21 cellular contexts compared by ENCODE assay signal in the genomic region with DNA sequence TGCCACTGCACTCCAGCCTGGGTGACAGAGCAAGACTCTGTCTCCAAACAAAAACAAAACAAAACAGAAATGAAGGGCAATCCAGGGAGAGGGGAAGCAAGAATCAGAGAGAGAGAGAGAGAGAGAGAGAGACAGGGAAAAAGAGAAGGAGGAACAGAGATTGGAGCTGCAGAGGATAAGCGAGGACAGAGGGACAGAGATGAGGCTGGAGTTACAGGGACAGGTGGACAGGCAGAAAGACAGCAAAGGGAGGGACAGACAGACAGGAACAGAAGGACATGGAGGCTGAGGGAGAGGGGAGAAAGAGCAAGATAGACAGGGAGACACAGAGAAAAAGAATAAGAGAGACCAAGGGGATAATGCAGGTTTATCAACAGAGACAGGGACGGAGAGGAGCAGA. TPM values are rescaled to one million over a fixed set of nuclear protein-coding genes. Genes with fewer than 3 reads are reported as not detected.
DNase-seq lines count a peak whose midpoint lies in the region; ATAC-seq and TF ChIP-seq lines count a peak whose summit lies in the region.
"Had no signal": no experiment of that assay in that cellular context is flagged by ENCODE, and none has a peak within 500 bp of the region (broad histone marks: within the 10 kb centered on the region; RNA-seq: fewer than 3 reads in every experiment).

No MANE protein-coding gene starts in this region.

- WGBS in endodermal cell (ENCODE audit: insufficient coverage in 1 of 2, insufficient read length in 1 of 2), 2 experiments: 83 to 86% methylated on average over 2 of the region's 2 CpGs

- H3K4me3 ChIP-seq in GM23338: no peak overlapping the region
- H3K4me3 ChIP-seq in OCI-LY3 (ENCODE audit: low read length): peak overlapping the region; percentile 56
- H3K4me3 ChIP-seq in endodermal cell (ENCODE audit: low read length): no peak overlapping the region
- no peak overlapping the region for H3K4me3 ChIP-seq in neural cell (ENCODE audit: low read length)
- H3K4me3 ChIP-seq: MG63 had no signal

- H4K20me1 ChIP-seq in GM23338 (replicated peaks; ENCODE audit: insufficient read depth) (no peaks in the 10 kb centered on the region), OCI-LY3 (ENCODE audit: insufficient read depth, low read length) (no peaks in the 10 kb centered on the region), neural cell (ENCODE audit: insufficient read depth) (no peaks in the 10 kb centered on the region)

- no peaks in the 10 kb centered on the region for H3F3A ChIP-seq in GM23338 (replicated peaks; ENCODE audit: low read depth)
- no peaks in the 10 kb centered on the region for H3F3A ChIP-seq in neural cell (ENCODE audit: insufficient read depth, low read length, poor library complexity, severe bottlenecking)

- H3K9me3 Mint-ChIP-seq in GM23338 (no peaks in the 10 kb centered on the region; the same call in 1 of the 3 replicates), endodermal cell (no peaks in the 10 kb centered on the region)

- no peak for ATAC-seq in GM23338
- ATAC-seq: HepG2 had no signal

- H3K9me3 ChIP-seq in OCI-LY3 (ENCODE audit: insufficient read depth, low read length) (no peaks in the 10 kb centered on the region), endodermal cell (ENCODE audit: control insufficient read depth, low read length) (no peaks in the 10 kb centered on the region), neural cell (ENCODE audit: low read length) (no peaks in the 10 kb centered on the region)
- H3K9me3 ChIP-seq: MG63 had no signal

- peak overlapping the region; percentile 91 for H2AFZ ChIP-seq in GM23338
- H2AFZ ChIP-seq in OCI-LY3 (ENCODE audit: low read depth, low read length): peak overlapping the region; percentile 93
- H2AFZ ChIP-seq in neural cell (ENCODE audit: low read depth, low read length): peak overlapping the region; percentile 40

- H3K36me3 Mint-ChIP-seq in GM23338 (ENCODE audit: low read depth) (no peaks in the 10 kb centered on the region; the same call in 2 of the 3 replicates), endodermal cell (ENCODE audit: low read depth) (no peaks in the 10 kb centered on the region)

- H3K27ac Mint-ChIP-seq in GM23338: no peak overlapping the region
- H3K27ac Mint-ChIP-seq in endodermal cell: peak overlapping the region; percentile 96

- H3K27me3 ChIP-seq in GM23338 (ENCODE audit: insufficient read depth) (no peaks in the 10 kb centered on the region), OCI-LY3 (ENCODE audit: low read depth, low read length) (peaks cover 4% of the 10 kb centered on the region; the same call in 1 of the 2 replicates), endodermal cell (ENCODE audit: control insufficient read depth, insufficient read depth, low read length, poor library complexity, severe bottlenecking) (no peaks in the 10 kb centered on the region), neural cell (ENCODE audit: insufficient read depth, low read depth, low read length) (no peaks in the 10 kb centered on the region)

- H3K79me2 ChIP-seq in GM23338 (replicated peaks; ENCODE audit: insufficient read depth) (no peaks in the 10 kb centered on the region), OCI-LY3 (ENCODE audit: low read length) (no peaks in the 10 kb centered on the region), neural cell (replicated peaks; ENCODE audit: insufficient read depth, low read length) (no peaks in the 10 kb centered on the region)

- TF ChIP-seq CTCF in GM23338 (conservative IDR thresholded peaks at IDR 0.05; ENCODE audit: low read depth in 2 of 2) (no peak), OCI-LY3 (IDR thresholded peaks at IDR 0.05; ENCODE audit: low read depth, low read length) (no peak), endodermal cell (conservative IDR thresholded peaks at IDR 0.05) (no peak), neural cell (IDR thresholded peaks at IDR 0.05; ENCODE audit: poor library complexity, severe bottlenecking) (no peak)

- H3K9ac ChIP-seq in OCI-LY3 (ENCODE audit: low read length) (peak overlapping the region; percentile 40), endodermal cell (ENCODE audit: extremely low read depth, low read length, poor library complexity, severe bottlenecking) (peak overlapping the region; percentile 18), neural cell (ENCODE audit: low read length) (peak overlapping the region; percentile 16)
- H3K9ac ChIP-seq: KMS-11 had no signal

- no peak overlapping the region for H3K27ac ChIP-seq in GM23338 (ENCODE audit: low read depth)
- no peak overlapping the region for H3K27ac ChIP-seq in OCI-LY3 (ENCODE audit: low read length)
- peak overlapping the region; percentile 51 for H3K27ac ChIP-seq in endodermal cell (ENCODE audit: low read depth, low read length)
- peak overlapping the region; percentile 8 for H3K27ac ChIP-seq in neural cell (ENCODE audit: low read length)
- H3K27ac ChIP-seq: KMS-11, RWPE1 had no signal

- H3K36me3 ChIP-seq in GM23338 (ENCODE audit: insufficient read depth) (no peaks in the 10 kb centered on the region), OCI-LY3 (replicated peaks; ENCODE audit: low read depth, low read length) (no peaks in the 10 kb centered on the region), endodermal cell (ENCODE audit: control insufficient read depth, insufficient read depth, low read length) (no peaks in the 10 kb centered on the region), neural cell (ENCODE audit: insufficient read depth, low read length) (no peaks in the 10 kb centered on the region)
- H3K36me3 ChIP-seq: MG63 had no signal

- no peaks in the 10 kb centered on the region for H3K9me2 ChIP-seq in GM23338 (ENCODE audit: insufficient read depth)
- H3K9me2 ChIP-seq in neural cell (ENCODE audit: insufficient read depth, low read length): no peaks in the 10 kb centered on the region

- no peak for DNase-seq in GM23338 (ENCODE audit: low spot score)
- no peak for DNase-seq in endodermal cell
- DNase-seq in NCI-H1417 treated with DMSO at 0.1 percent for 48 hours (lab: John Stamatoyannopoulos, UW): no peak
- DNase-seq in middle frontal gyrus (ENCODE audit: extremely low spot score, low spot score): no peak
- no peak for DNase-seq in stimulated activated CD8-positive, alpha-beta memory T cell treated with anti-CD3 and anti-CD28 coated beads, Interleukin-4, amount 100 ng/mL, for 48 hours
- DNase-seq in NK-92 treated with Interleukin-12 subunit alpha and Interleukin-12 subunit beta, amount 100 ng/mL, for 24 hours (lab: John Stamatoyannopoulos, UW): no peak
- DNase-seq: DMS79, MG63, NCI-H1105, NCI-H1930, NCI-H2171 had no signal

- no peak for TF ChIP-seq RAD21 in neural cell (conservative IDR thresholded peaks at IDR 0.05)

- TF ChIP-seq EP300 in neural cell (conservative IDR thresholded peaks at IDR 0.05; ENCODE audit: poor library complexity, severe bottlenecking): no peak

- H3K4me1 Mint-ChIP-seq in GM23338: peaks cover 28% of the 10 kb centered on the region
- H3K4me1 Mint-ChIP-seq in endodermal cell: peaks cover 41% of the 10 kb centered on the region

- H3K4me1 ChIP-seq in GM23338 (ENCODE audit: insufficient read depth) (peaks cover 12% of the 10 kb centered on the region), OCI-LY3 (ENCODE audit: low read length) (peaks cover 14% of the 10 kb centered on the region), endodermal cell (ENCODE audit: control insufficient read depth, insufficient read depth, low read length) (peaks cover 12% of the 10 kb centered on the region)

- no peak overlapping the region for H3K4me2 ChIP-seq in GM23338
- peak overlapping the region; percentile 71 for H3K4me2 ChIP-seq in OCI-LY3 (ENCODE audit: low read length)
- no peak overlapping the region for H3K4me2 ChIP-seq in neural cell (ENCODE audit: low read length)
- H3K4me2 ChIP-seq: KMS-11 had no signal

- peaks cover 17% of the 10 kb centered on the region for H3K27me3 Mint-ChIP-seq in GM23338 (ENCODE audit: insufficient read depth, low read depth, poor library complexity)
- no peaks in the 10 kb centered on the region for H3K27me3 Mint-ChIP-seq in endodermal cell (ENCODE audit: insufficient read depth)

- H3K4me3 Mint-ChIP-seq in GM23338 (no peak overlapping the region), endodermal cell (peak overlapping the region; percentile 35)

TF ChIP-seq in neural cell, 6 proteins besides CTCF, POLR2A, EP300 and RAD21 (continues in another document):
- TF ChIP-seq SMC3 (conservative IDR thresholded peaks at IDR 0.05; ENCODE audit: poor library complexity) (no peak), POLR2AphosphoS5 (IDR thresholded peaks at IDR 0.05) (no peak), EZH2 (IDR thresholded peaks at IDR 0.05; ENCODE audit: borderline replicate concordance, insufficient read depth, low read length, poor library complexity, severe bottlenecking) (no peak), MXI1 (conservative IDR thresholded peaks at IDR 0.05; ENCODE audit: poor library complexity, severe bottlenecking) (no peak), TAF1 (IDR thresholded peaks at IDR 0.05; ENCODE audit: low read depth) (no peak)

RNA-seq across cellular contexts. Expression of a gene that starts 1.3 kb away (rescaled TPM):
- not detected in 2 replicates for total RNA-seq in GM23338 (2014; rRNA removed; shearing (Covaris generic))
- 0.07 and 0.15 TPM in 2 replicates for polyA plus RNA-seq in GM23338 (2016; fragmentation: Nextera tagmentation; extraction: Ambion mirVana)
- under 1 TPM; 0.44 to 0.66 TPM for total RNA-seq in endodermal cell
- 0.68 TPM for polyA plus RNA-seq in endodermal cell (2013, experiment 1 of 2)
- polyA plus RNA-seq in endodermal cell (2013, experiment 2 of 2): 0.33 TPM
- polyA plus RNA-seq in neural cell: not detected in 2 replicates
- not detected in 2 replicates for polyA minus RNA-seq in neural cell
- total RNA-seq: A673, H4, HepG2, NCI-H460, SK-MEL-5 had no signal
- polyA plus RNA-seq: HepG2 had no signal

RNA-seq across cellular contexts. Expression of a gene that starts 16.1 kb away (rescaled TPM):
- 0.19 and 0.28 TPM in 2 replicates for total RNA-seq in GM23338 (2014; rRNA removed; shearing (Covaris generic))
- polyA plus RNA-seq in GM23338 (2016; fragmentation: Nextera tagmentation; extraction: Ambion mirVana): 0.14 TPM in 1 of 2 replicates, not detected in the other
- total RNA-seq in endodermal cell: not detected
- polyA plus RNA-seq in endodermal cell (2013, experiment 1 of 2): not detected
- polyA plus RNA-seq in endodermal cell (2013, experiment 2 of 2): not detected
- polyA plus RNA-seq in neural cell: not detected in 2 replicates
- not detected in 2 replicates for polyA minus RNA-seq in neural cell
- total RNA-seq: A673, G401, H4, HepG2, NCI-H460, SK-MEL-5 had no signal
- polyA plus RNA-seq: HepG2 had no signal

RNA-seq across cellular contexts. Expression of a gene that starts 38.6 kb away (rescaled TPM):
- not detected in 2 replicates for total RNA-seq in GM23338 (2014; rRNA removed; shearing (Covaris generic))
- not detected in 2 replicates for polyA plus RNA-seq in GM23338 (2016; fragmentation: Nextera tagmentation; extraction: Ambion mirVana)
- not detected for total RNA-seq in endodermal cell
- polyA plus RNA-seq in endodermal cell (2013, experiment 1 of 2): not detected
- not detected for polyA plus RNA-seq in endodermal cell (2013, experiment 2 of 2)
- polyA plus RNA-seq in neural cell: not detected in 2 replicates
- not detected in 2 replicates for polyA minus RNA-seq in neural cell
- total RNA-seq: A673, G401, H4, HepG2, NCI-H460, SK-MEL-5 had no signal
- polyA plus RNA-seq: HepG2 had no signal

RNA-seq across cellular contexts. Expression of a gene that starts 41.9 kb away (rescaled TPM):
- 524 and 558 TPM in 2 replicates for total RNA-seq in GM23338 (2014; rRNA removed; shearing (Covaris generic))
- 811 and 820 TPM in 2 replicates for polyA plus RNA-seq in GM23338 (2016; fragmentation: Nextera tagmentation; extraction: Ambion mirVana)
- 100 to 1,000 TPM; 404 to 410 TPM for total RNA-seq in endodermal cell
- 190 TPM for polyA plus RNA-seq in endodermal cell (2013, experiment 1 of 2)
- 182 TPM for polyA plus RNA-seq in endodermal cell (2013, experiment 2 of 2)
- 811 and 902 TPM in 2 replicates for polyA plus RNA-seq in neural cell
- polyA minus RNA-seq in neural cell: 227 and 240 TPM in 2 replicates

Comparison
In these comparisons a context has a peak if more than half of its experiments do, and no peak if none do; other contexts are left out.
1. H2AFZ ChIP-seq: peak in every context shown above with its lines; median percentile 93 in OCI-LY3; 91 in GM23338; 40 in neural cell.
2. H3K27ac ChIP-seq: peak in endodermal cell (single experiment) and neural cell (single experiment); none in GM23338 (single experiment) and OCI-LY3 (single experiment).
3. Peak in every context shown above with its lines, with median percentiles within 50 percentile points of each other: H3K9ac ChIP-seq.